ENCODE assay signal across 19 cellular contexts in genomic region chr9:78584589-78584988, GRCh38.
DNase-seq lines count a peak whose midpoint lies in the region; ATAC-seq, FAIRE-seq and TF ChIP-seq lines count a peak whose summit lies in the region.
"Had no signal": no experiment of that assay in that cellular context is flagged by ENCODE, and none has a peak within 500 bp of the region (broad histone marks: within the 10 kb centered on the region; RNA-seq: fewer than 3 reads in every experiment).

No MANE protein-coding gene starts in this region.

- peaks cover under 1% of the 10 kb centered on the region; the same call in 1 of the 2 replicates for H3K9me3 ChIP-seq in IMR-90 (ENCODE audit: control insufficient read depth, insufficient read depth, low read length)
- H3K9me3 ChIP-seq: BLaER1, Caco-2 had no signal

- DNase-seq in IMR-90, result no peak
- DNase-seq in activated CD8-positive, alpha-beta memory T cell treated with anti-CD3 and anti-CD28 coated beads, Interleukin-2, amount 50 U/mL, for 48 hours, result no peak
- no peak for DNase-seq in stimulated activated CD4-positive, alpha-beta T cell treated with anti-CD3 and anti-CD28 coated beads, Interleukin-4, amount 100 ng/mL, for 4 hours
- DNase-seq: Caco-2; CD4-positive, CD25-positive, alpha-beta regulatory T cell; CD8-positive, alpha-beta T cell; DMS153; DND-41; GDM1; H7; HCEC 1CT had no signal

- ATAC-seq in IMR-90 (ENCODE audit: low read depth) (no peak), GM18519 (IDR thresholded peaks at IDR 0.05; ENCODE audit: low FRiP score, unreplicated experiment) (no peak)
- ATAC-seq: CD8-positive, alpha-beta T cell; GM12878; GM23338 had no signal

- no peak overlapping the region for H3K14ac ChIP-seq in IMR-90 (replicated peaks; ENCODE audit: low read depth, low read length)

- H2BK120ac ChIP-seq in IMR-90 (ENCODE audit: low read depth, low read length), result no peak overlapping the region

- peaks cover under 1% of the 10 kb centered on the region; the same call in 1 of the 2 replicates for H3K4me1 ChIP-seq in IMR-90 (ENCODE audit: control insufficient read depth, insufficient read depth, low read length)
- H3K4me1 ChIP-seq: Caco-2 had no signal

- H2AK5ac ChIP-seq in IMR-90 (ENCODE audit: low read depth, low read length), result no peak overlapping the region

- no peaks in the 10 kb centered on the region for H4K20me1 ChIP-seq in IMR-90 (ENCODE audit: insufficient read depth, low read length)
- H4K20me1 ChIP-seq: BLaER1 had no signal

- TF ChIP-seq CTCF in IMR-90 (conservative IDR thresholded peaks at IDR 0.05; ENCODE audit: low read depth, low read length), result no peak
- no peak for TF ChIP-seq CTCF in VCaP (conservative IDR thresholded peaks at IDR 0.05)

- POLR2A ChIA-PET in IMR-90 (lab: Charles Lee; ENCODE audit: unreplicated experiment), result no interaction called here

- H2BK5ac ChIP-seq in IMR-90 (ENCODE audit: low read depth, low read length, poor library complexity, severe bottlenecking), result no peak overlapping the region

- H3K9ac ChIP-seq in IMR-90 (ENCODE audit: low read depth, low read length), result no peak overlapping the region
- H3K9ac ChIP-seq: BLaER1 had no signal

- no peak overlapping the region for H3K4ac ChIP-seq in IMR-90 (ENCODE audit: low read depth, low read length)

- no peak for TF ChIP-seq POLR2A in IMR-90 (IDR thresholded peaks at IDR 0.05; ENCODE audit: low read depth, low read length)

- intact Hi-C loops in IMR-90 (cut with micrococcal nuclease), result no loop called here

- no peak overlapping the region for H3K56ac ChIP-seq in IMR-90 (ENCODE audit: extremely low read depth, insufficient read depth, low read length)

- no peak overlapping the region for H4K91ac ChIP-seq in IMR-90 (ENCODE audit: insufficient read depth, low read depth, low read length)

- no peak for TF ChIP-seq RAD21 in IMR-90 (IDR thresholded peaks at IDR 0.05; ENCODE audit: low read length)

- no peak overlapping the region for H3K4me2 ChIP-seq in IMR-90 (ENCODE audit: low read depth, low read length)
- H3K4me2 ChIP-seq: BLaER1, GM23338 had no signal

- no peak overlapping the region for H2BK20ac ChIP-seq in IMR-90 (ENCODE audit: low read depth, low read length)

- no peaks in the 10 kb centered on the region for H3K9me1 ChIP-seq in IMR-90 (ENCODE audit: insufficient read depth, low read length)

- no TSS peak for BruUV-seq in IMR-90 (replicated peaks; lab: Mats Ljungman, UMichigan)

- in situ Hi-C loops in IMR-90 (cut with MboI; ENCODE audit: low sequenced_read_pairs), result loop anchor here (25.0 kb wide), 1 partner anchor 978 kb away; the partner anchor contains the start of gene TLE4

- WGBS in IMR-90 (ENCODE audit: extremely low coverage in 2 of 2, insufficient read length in 1 of 2), 2 experiments, result no CpG with 5 or more reads among the region's 1 CpG

- dilution Hi-C loops in IMR-90 (cut with HindIII; ENCODE audit: low sequenced_read_pairs, unreplicated experiment), result no loop called here

- H2AK9ac ChIP-seq in IMR-90 (replicated peaks; ENCODE audit: low read depth, low read length, poor library complexity), result no peak overlapping the region

- CTCF ChIA-PET in IMR-90 (lab: Yijun Ruan, JAX), result interaction anchor here (0.6 kb wide), 1 partner anchor 145 kb away, joined by 3 read pairs; no protein-coding TSS in a partner anchor

- no peak overlapping the region for H3K4me3 ChIP-seq in IMR-90 (ENCODE audit: insufficient read depth, low read depth, low read length)
- H3K4me3 ChIP-seq: BLaER1, GM12878, GM23338 had no signal

- FAIRE-seq in G401.6 (lab: Jason Lieb, UNC) (peak; percentile 85), endometrium (lab: Jason Lieb, UNC) (peak; percentile 74)
- FAIRE-seq: GM12878 had no signal

- no peaks in the 10 kb centered on the region for H3K36me3 ChIP-seq in IMR-90 (ENCODE audit: control insufficient read depth, insufficient read depth, low read length)
- H3K36me3 ChIP-seq: BLaER1 had no signal

- no peaks in the 10 kb centered on the region for H3K27me3 ChIP-seq in IMR-90 (ENCODE audit: control insufficient read depth, insufficient read depth, low read length)
- H3K27me3 ChIP-seq: BLaER1 had no signal

- H3K27ac ChIP-seq in IMR-90 (ENCODE audit: insufficient read depth, low read length), result no peak overlapping the region
- peak overlapping the region; percentile 3; the same call in 1 of the 2 replicates for H3K27ac ChIP-seq in VCaP
- H3K27ac ChIP-seq: BLaER1, C4-2B had no signal

- no peak overlapping the region for H2AFZ ChIP-seq in IMR-90 (replicated peaks; ENCODE audit: low read length, poor library complexity)
- H2AFZ ChIP-seq: GM23338 had no signal

- H3K23ac ChIP-seq in IMR-90 (ENCODE audit: low read depth, low read length), result no peak overlapping the region

- H4K8ac ChIP-seq in IMR-90 (ENCODE audit: low read depth in 2 of 2, low read length in 2 of 2), result no peak overlapping the region

- no peak overlapping the region for H4K5ac ChIP-seq in IMR-90 (ENCODE audit: low read depth, low read length)

- no peak overlapping the region for H3K18ac ChIP-seq in IMR-90 (ENCODE audit: low read depth, low read length)

- H2BK15ac ChIP-seq in IMR-90 (ENCODE audit: low read depth, low read length), result no peak overlapping the region

- no peaks in the 10 kb centered on the region for H3K79me1 ChIP-seq in IMR-90 (ENCODE audit: low read depth in 1 of 2, low read length in 2 of 2)

TF ChIP-seq in IMR-90, 13 proteins besides CTCF, POLR2A, EP300 and RAD21:
- TF ChIP-seq MAFK (IDR thresholded peaks at IDR 0.05; ENCODE audit: low read depth, low read length) (peak; percentile 74), RCOR1 (IDR thresholded peaks at IDR 0.05; ENCODE audit: insufficient replicate concordance, low read length) (no peak)
